Comparison of ENCODE assay signal across 8 cellular contexts in genomic region chr22:36027579-36027959, GRCh38. TPM values are rescaled to one million over a fixed set of nuclear protein-coding genes. Genes with fewer than 3 reads are reported as not detected.
DNase-seq lines count a peak whose midpoint lies in the region; ATAC-seq, FAIRE-seq and TF ChIP-seq lines count a peak whose summit lies in the region.

No MANE protein-coding gene starts in this region.

- FAIRE-seq in HepG2 (lab: Jason Lieb, UNC): no peak

- TF ChIP-seq EP300 in HepG2 (IDR thresholded peaks at IDR 0.05; ENCODE audit: low read depth in 2 of 2, low read length in 2 of 2) (no peak), HepG2 (CRISPR knock-in tag; IDR thresholded peaks at IDR 0.05; ENCODE audit: borderline replicate concordance) (no peak)

- H3K27ac ChIP-seq in DOHH2 (ENCODE audit: low read depth, low read length): peak overlapping the region; percentile 47
- H3K27ac ChIP-seq in HepG2 (ENCODE audit: extremely low read length, insufficient read depth, low read length): peak overlapping the region; percentile 55
- H3K27ac ChIP-seq in thoracic aorta: peak overlapping the region; percentile 83 to 97

- peak overlapping the region; percentile 75 for H3K4me3 ChIP-seq in DOHH2 (ENCODE audit: low read length)
- peak overlapping the region; percentile 93 to 96 (median 96) for H3K4me3 ChIP-seq in HepG2 (replicated peaks in 1 of 3; ENCODE audit: insufficient read depth in 1 of 3, low read depth in 2 of 3, low read length in 3 of 3)
- H3K4me3 ChIP-seq in thoracic aorta: peak overlapping the region; percentile 94

- H3K9me2 ChIP-seq in DOHH2 (replicated peaks; ENCODE audit: control insufficient read depth, low read length): no peaks in the 10 kb centered on the region

- CTCF ChIA-PET in HepG2 (lab: Yijun Ruan, JAX; ENCODE audit: low intra/inter-chr PET ratio, low total read pairs): interaction anchor here (1.4 kb wide), 1 partner anchor 38 kb away, joined by 3 read pairs; no protein-coding TSS in a partner anchor

- H3K9me3 ChIP-seq in DOHH2 (ENCODE audit: control insufficient read depth, insufficient read depth, low read length) (no peaks in the 10 kb centered on the region), HepG2 (ENCODE audit: low read length) (no peaks in the 10 kb centered on the region), thoracic aorta (no peaks in the 10 kb centered on the region)

- POLR2A ChIA-PET in HepG2 (lab: Yijun Ruan, JAX): interaction anchor here (2.3 to 3.3 kb wide), 2 partner anchors 12 to 38 kb away, joined by 13 to 20 read pairs; no protein-coding TSS in a partner anchor

- peaks cover 9% of the 10 kb centered on the region for H3K27me3 Mint-ChIP-seq in brain

- H3F3A ChIP-seq in DOHH2 (ENCODE audit: control insufficient read depth, insufficient read depth): peaks cover 11% of the 10 kb centered on the region; the same call in 1 of the 2 replicates

- H2AFZ ChIP-seq in HepG2 (ENCODE audit: low read length): no peak overlapping the region

- in situ Hi-C loops in HepG2 (cut with HindIII; ENCODE audit: extremely low pct_ligation_motif_present, low pct_unique_long_range_greater_than_20kb): no loop called here

- TF ChIP-seq CTCF in DOHH2 (IDR thresholded peaks at IDR 0.05; ENCODE audit: low read depth, low read length, poor library complexity, severe bottlenecking) (no peak), brain (conservative IDR thresholded peaks at IDR 0.05) (no peak), HepG2 (CRISPR knock-in tag; IDR thresholded peaks at IDR 0.05) (no peak), thoracic aorta (IDR thresholded peaks at IDR 0.05) (no peak)

- TSS peak; percentile 55 for BruUV-seq in HepG2 (replicated peaks; lab: Mats Ljungman, UMichigan)

- H3K9ac ChIP-seq in HepG2 (ENCODE audit: insufficient read depth, low read depth, low read length): peak overlapping the region; percentile 83

- H3K4me3 Mint-ChIP-seq in brain: peak overlapping the region; percentile 94 to 98 (median 97)

- 3% methylated on average over 7 of the region's 7 CpGs for WGBS in HepG2 (ENCODE audit: low lambda C conversion rate)

- H3K4me1 ChIP-seq in DOHH2 (ENCODE audit: control insufficient read depth, low read length) (peaks cover 57% of the 10 kb centered on the region), HepG2 (ENCODE audit: insufficient read depth, low read length) (peaks cover 55% of the 10 kb centered on the region), thoracic aorta (ENCODE audit: control insufficient read depth in 1 of 2, low read depth in 2 of 2) (peaks cover 6 to 25% of the 10 kb centered on the region in 2 donors)

- intact Hi-C loops in HepG2 (cut with micrococcal nuclease; ENCODE audit: unreplicated experiment): no loop called here

- peaks cover 14% of the 10 kb centered on the region for H3K36me3 Mint-ChIP-seq in brain

- H3K36me3 ChIP-seq in DOHH2 (ENCODE audit: control insufficient read depth, low read length): peaks cover 14% of the 10 kb centered on the region
- peaks cover 0 to 2% of the 10 kb centered on the region in 2 experiments; a peak in 2 of 5 replicates for H3K36me3 ChIP-seq in HepG2 (replicated peaks in 1 of 2; ENCODE audit: control insufficient read depth in 1 of 2, insufficient read depth in 2 of 2, low read length in 2 of 2)
- H3K36me3 ChIP-seq in thoracic aorta: peaks cover 8% of the 10 kb centered on the region

- TF ChIP-seq RAD21 in HepG2 (CRISPR knock-in tag; IDR thresholded peaks at IDR 0.05): no peak

- ATAC-seq in HepG2 (no peak), thoracic aorta (ENCODE audit: insufficient number of reproducible peaks, low FRiP score, low read depth) (no peak), GM19395 (IDR thresholded peaks at IDR 0.05; ENCODE audit: unreplicated experiment) (no peak), GM18505 (IDR thresholded peaks at IDR 0.05; ENCODE audit: unreplicated experiment) (no peak), GM19452 (IDR thresholded peaks at IDR 0.05; ENCODE audit: unreplicated experiment) (no peak)

- no peaks in the 10 kb centered on the region for H3K27me3 ChIP-seq in DOHH2 (ENCODE audit: control insufficient read depth, low read length)
- H3K27me3 ChIP-seq in HepG2 (ENCODE audit: control insufficient read depth in 1 of 2, insufficient read depth in 2 of 2, low read length in 2 of 2): no peaks in the 10 kb centered on the region; a peak in 1 of 5 replicates
- H3K27me3 ChIP-seq in thoracic aorta (replicated peaks; ENCODE audit: insufficient read depth): no peaks in the 10 kb centered on the region

- peak overlapping the region; percentile 94 to 99 (median 96) for H3K27ac Mint-ChIP-seq in brain

- H4K20me1 ChIP-seq in DOHH2 (ENCODE audit: control insufficient read depth, insufficient read depth, low read depth, low read length): no peaks in the 10 kb centered on the region
- H4K20me1 ChIP-seq in HepG2 (ENCODE audit: insufficient read depth, low read length): no peaks in the 10 kb centered on the region

- H3K79me2 ChIP-seq in DOHH2 (ENCODE audit: control insufficient read depth, low read length) (peaks cover 70% of the 10 kb centered on the region), HepG2 (ENCODE audit: insufficient read depth, low read length) (peaks cover 42% of the 10 kb centered on the region)

- H3K4me1 Mint-ChIP-seq in brain: peaks cover 58% of the 10 kb centered on the region

- H3K9me3 Mint-ChIP-seq in brain: peaks cover 0 to 2% (median 0%) of the 10 kb centered on the region in 5 experiments

- peak overlapping the region; percentile 66 for H3K4me2 ChIP-seq in DOHH2 (ENCODE audit: low read length)
- peak overlapping the region; percentile 86 for H3K4me2 ChIP-seq in HepG2 (ENCODE audit: low read depth, low read length)

- peak; percentile 47 for DNase-seq in M059J (ENCODE audit: low read depth)
- DNase-seq in HepG2 (ENCODE audit: low spot score): no peak
- DNase-seq in thoracic aorta (ENCODE audit: low spot score): no peak

- TF ChIP-seq POLR2A in HepG2 (IDR thresholded peaks at IDR 0.05; ENCODE audit: insufficient read depth in 1 of 2, low read depth in 2 of 2, low read length in 2 of 2) (no peak), GM18505 (IDR thresholded peaks at IDR 0.05; ENCODE audit: borderline replicate concordance, extremely low read depth, insufficient read depth, insufficient read length) (no peak)

TF ChIP-seq in HepG2, 621 proteins besides CTCF, POLR2A, EP300 and RAD21:
- TF ChIP-seq ZNF629 (CRISPR knock-in tag; conservative IDR thresholded peaks at IDR 0.05) (no peak), ASH2L (IDR thresholded peaks at IDR 0.05; ENCODE audit: insufficient read length, low read depth, low read length) (peak; percentile 9)

RNA-seq across cellular contexts. Expression of gene RBFOX2, which starts 1.1 kb away (rescaled TPM):
- total RNA-seq in M059J (2014; rRNA removed; shearing (Covaris generic)): 59.6 and 78.5 TPM in 2 replicates
- polyA plus RNA-seq in brain (ENCODE audit: insufficient read depth, low read depth, low replicate concordance) (67.0 TPM), HepG2 (2011; rRNA removed) (39.8 and 40.4 TPM in 2 replicates)
- total RNA-seq in HepG2 (2016; rRNA removed; fragmentation: Illumina TruSeq; extraction: Trizol) (36.9 and 37.3 TPM in 2 replicates), thoracic aorta (100 to 1,000 TPM; 117 to 143 TPM)
- total RNA-seq in HepG2 (2016; cell fraction: cytosol; rRNA removed; fragmentation: Illumina TruSeq; extraction: Trizol; ENCODE audit: low read depth): 4.1 and 5.4 TPM in 2 replicates
- 29.4 and 37.9 TPM in 2 replicates for total RNA-seq in HepG2 (2016; cell fraction: insoluble cytoplasmic fraction; rRNA removed; fragmentation: Illumina TruSeq; extraction: Trizol)
- total RNA-seq in HepG2 (2016; cell fraction: membrane; rRNA removed; fragmentation: Illumina TruSeq; extraction: Trizol): 12.7 and 14.1 TPM in 2 replicates
- total RNA-seq in HepG2 (2016; cell fraction: nucleus; rRNA removed; fragmentation: Illumina TruSeq; extraction: Trizol): 40.3 and 46.5 TPM in 2 replicates
- polyA plus RNA-seq in HepG2 (2011; cell fraction: cytosol; rRNA removed): 32.4 and 33.2 TPM in 2 replicates
- polyA plus RNA-seq in HepG2 (2011; cell fraction: nucleus; rRNA removed): 47.0 and 52.8 TPM in 2 replicates
- 25.9 and 28.2 TPM in 2 replicates for polyA plus RNA-seq in HepG2 (2012)
- polyA plus RNA-seq in HepG2 (2016; cell fraction: cytosol; fragmentation: Illumina TruSeq; extraction: Trizol; ENCODE audit: low read depth): 3.8 and 4.4 TPM in 2 replicates
- 27.0 and 32.5 TPM in 2 replicates for polyA plus RNA-seq in HepG2 (2016; cell fraction: insoluble cytoplasmic fraction; fragmentation: Illumina TruSeq; extraction: Trizol; ENCODE audit: low read depth)
- polyA plus RNA-seq in HepG2 (2016; cell fraction: membrane; fragmentation: Illumina TruSeq; extraction: Trizol; ENCODE audit: low read depth): 6.8 and 8.3 TPM in 2 replicates
- polyA plus RNA-seq in HepG2 (2016; cell fraction: nucleus; fragmentation: Illumina TruSeq; extraction: Trizol; ENCODE audit: insufficient read depth, low read depth): 34.2 and 36.8 TPM in 2 replicates
- 64.1 and 120 TPM in 2 replicates for polyA minus RNA-seq in HepG2 (2011; rRNA and poly(A)+ RNA removed; ENCODE audit: low replicate concordance)
- 20.7 and 23.3 TPM in 2 replicates for polyA minus RNA-seq in HepG2 (2011; cell fraction: cytosol; rRNA and poly(A)+ RNA removed)
- 58.3 and 60.9 TPM in 2 replicates for polyA minus RNA-seq in HepG2 (2011; cell fraction: nucleus; rRNA and poly(A)+ RNA removed)
